24 cellular contexts compared by ENCODE assay signal in the genomic region with DNA sequence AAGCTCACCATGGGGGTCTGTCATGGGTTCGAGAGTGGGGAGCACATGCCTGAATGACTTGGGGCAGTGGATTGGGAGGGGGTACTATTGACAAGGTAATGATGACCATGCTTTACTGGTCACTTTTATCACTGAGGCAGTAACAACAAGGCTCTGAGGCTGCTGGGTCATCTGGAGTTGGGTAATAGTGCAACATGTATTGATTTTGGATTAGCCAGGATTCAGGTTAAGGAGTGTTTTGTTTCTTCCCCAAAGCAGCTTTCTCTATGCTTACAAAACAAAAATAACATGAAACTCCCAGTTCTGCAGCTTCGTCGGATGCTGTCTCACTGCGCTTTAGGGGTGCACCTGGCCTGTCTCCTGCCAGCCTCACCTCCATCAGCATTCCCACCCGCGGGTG.
"Had no signal": no experiment of that assay in that cellular context is flagged by ENCODE, and none has a peak within 500 bp of the region (broad histone marks: within the 10 kb centered on the region; RNA-seq: fewer than 3 reads in every experiment).

No MANE protein-coding gene starts in this region.

- H3K4me2 ChIP-seq: PC-9 had no signal

- DNase-seq: activated CD4-positive, alpha-beta T cell treated with anti-CD3 and anti-CD28 coated beads, Interleukin-2, amount 10 ng/mL, durations not matched to agents 24 days and 14 days; activated CD4-positive, alpha-beta T cell treated with anti-CD3 and anti-CD28 coated beads, Interleukin-2, amount 50 U/mL, for 4 hours; activated CD8-positive, alpha-beta T cell treated with anti-CD3 and anti-CD28 coated beads for 36 hours; activated effector memory CD4-positive, alpha-beta T cell treated with anti-CD3 and anti-CD28 coated beads, Interleukin-2, amount 50 U/mL, for 16 hours; activated naive CD4-positive, alpha-beta T cell; activated naive CD4-positive, alpha-beta T cell treated with anti-CD3 and anti-CD28 coated beads, Interleukin-2, amount 50 U/mL, for 16 hours; activated naive CD8-positive, alpha-beta T cell treated with anti-CD3 and anti-CD28 coated beads for 36 hours; activated T-cell treated with anti-CD3 and anti-CD28 coated beads, Interleukin-2, amount 50 U/mL, for 1 hour; activated T-cell treated with anti-CD3 and anti-CD28 coated beads, Interleukin-2, amount 50 U/mL, for 72 hours; amniotic stem cell; brain microvascular endothelial cell; central memory CD4-positive, alpha-beta T cell; NCI-H187; NCI-H2107; NCI-H2171; PC-9; SIG-M5; SW 1271; T-helper 1 cell; T1000 had no signal

- H3K36me3 ChIP-seq: brain microvascular endothelial cell had no signal

- ATAC-seq: activated CD8-positive, alpha-beta T cell treated with anti-CD3 and anti-CD28 coated beads for 36 hours; activated T-cell treated with anti-CD3 and anti-CD28 coated beads, Interleukin-2, amount 50 U/mL, for 72 hours; activated T-helper 17 cell treated with anti-CD3 and anti-CD28 coated beads, Interleukin-2, amount 50 U/mL, for 72 hours; Right ventricle myocardium inferior; SK-N-SH treated with all-trans-retinoic acid at 6 μM for 48 hours had no signal

- H3K27me3 ChIP-seq: brain microvascular endothelial cell had no signal

- H3K4me3 ChIP-seq: PC-9 had no signal

- H3K27ac ChIP-seq: brain microvascular endothelial cell, PC-9, RWPE1 had no signal

- H2AFZ ChIP-seq: PC-9 had no signal
